ENCODE assay signal across 8 cellular contexts in the genomic region with DNA sequence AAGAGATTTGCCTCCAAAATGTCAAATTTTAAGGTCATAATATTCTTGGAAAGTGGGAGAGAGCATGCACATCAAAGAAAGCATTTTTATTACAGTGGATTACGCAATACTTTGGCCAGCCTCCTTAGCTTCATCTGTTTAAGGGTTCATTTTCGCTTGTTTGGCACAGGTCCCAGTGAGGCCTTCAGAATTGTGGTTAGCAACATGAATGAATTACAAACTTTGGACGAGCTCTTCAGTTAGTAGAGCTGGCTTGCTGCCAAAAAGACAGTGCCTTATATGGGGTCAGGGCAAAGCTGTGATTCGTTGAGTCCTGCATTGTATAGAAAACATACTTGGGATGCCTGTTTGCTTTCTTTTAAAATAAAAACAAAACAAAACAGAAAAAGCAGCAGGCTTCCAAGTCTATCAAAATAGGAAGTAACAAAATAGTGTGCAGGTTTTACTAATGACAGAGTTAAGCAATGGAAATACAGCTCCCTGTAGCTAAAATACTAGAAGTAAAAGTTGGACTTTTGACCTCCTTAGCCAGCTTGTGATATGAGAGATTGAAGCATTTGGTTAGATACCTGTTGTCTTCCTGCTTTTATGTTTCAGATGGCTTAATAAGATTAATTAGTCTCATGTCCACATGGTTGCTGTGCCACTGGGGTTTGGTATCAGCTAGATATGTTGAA.
DNase-seq lines count a peak whose midpoint lies in the region; ATAC-seq, FAIRE-seq and TF ChIP-seq lines count a peak whose summit lies in the region.

No MANE protein-coding gene starts in this region.

- H3K27me3 ChIP-seq in bronchial epithelial cell (ENCODE audit: control insufficient read depth, insufficient read depth, low read length): no peaks in the 10 kb centered on the region

- TF ChIP-seq CTCF in NB4 (IDR thresholded peaks at IDR 0.05; ENCODE audit: low read depth, low read length) (no peak), bronchial epithelial cell (IDR thresholded peaks at IDR 0.05; ENCODE audit: insufficient read depth, low read length, severe bottlenecking) (no peak)

- ATAC-seq in HG02623 (IDR thresholded peaks at IDR 0.05; ENCODE audit: unreplicated experiment): peak; percentile 84
- ATAC-seq in stimulated activated naive CD8-positive, alpha-beta T cell treated with anti-CD3 and anti-CD28 coated beads, Interleukin-15, Interleukin-2, amounts not matched to agents 100 U/mL and 50 U/mL, for 24 hours: peak; percentile 32

- TF ChIP-seq POLR2A in NB4 (IDR thresholded peaks at IDR 0.05; ENCODE audit: extremely low read depth, insufficient read length): no peak

- DNase-seq in stimulated activated CD4-positive, alpha-beta T cell treated with anti-CD3 and anti-CD28 coated beads, Interleukin-1b, Interleukin-23, amount 100 ng/mL, for 48 hours: peak; percentile 24
- no peak for DNase-seq in stimulated activated CD4-positive, alpha-beta T cell treated with anti-CD3 and anti-CD28 coated beads, Interleukin-4, amount 100 ng/mL, for 1 hour
- DNase-seq in NB4 (ENCODE audit: low read depth) (peak; percentile 94), SHP77 treated with DMSO at 0.1 percent for 48 hours (lab: John Stamatoyannopoulos, UW) (peak; percentile 85), bronchial epithelial cell (ENCODE audit: low read depth) (peak; percentile 97), kidney tubule cell (ENCODE audit: low spot score) (peak; percentile 98)
- peak; percentile 35 for DNase-seq in stimulated activated naive CD8-positive, alpha-beta T cell treated with anti-CD3 and anti-CD28 coated beads, Interleukin-15, Interleukin-2, amounts not matched to agents 100 U/mL and 50 U/mL, for 24 hours

- H3K4me3 ChIP-seq in NB4 (ENCODE audit: low read depth, low read length): no peak overlapping the region
- no peak overlapping the region for H3K4me3 ChIP-seq in bronchial epithelial cell (ENCODE audit: low read depth, low read length)

- peaks cover 1% of the 10 kb centered on the region for H3K36me3 ChIP-seq in bronchial epithelial cell (ENCODE audit: control insufficient read depth, insufficient read depth, low read length)

- FAIRE-seq in bronchial epithelial cell (lab: Jason Lieb, UNC): peak; percentile 96
